ENCODE assay signal across 21 cellular contexts in genomic region chr10:9016930-9017329, GRCh38.
DNase-seq lines count a peak whose midpoint lies in the region; ATAC-seq and TF ChIP-seq lines count a peak whose summit lies in the region.
"Had no signal": no experiment of that assay in that cellular context is flagged by ENCODE, and none has a peak within 500 bp of the region (broad histone marks: within the 10 kb centered on the region; RNA-seq: fewer than 3 reads in every experiment).

No MANE protein-coding gene starts in this region.

- peak overlapping the region; percentile 83 for H3K27ac Mint-ChIP-seq in activated CD8-positive, alpha-beta T cell treated with anti-CD3 and anti-CD28 coated beads for 36 hours
- H3K27ac Mint-ChIP-seq in activated CD8-positive, alpha-beta T cell treated with anti-CD3 and anti-CD28 coated beads, Interleukin-2, amount 10 ng/mL, durations not matched to agents 7 days and 5 days: no peak overlapping the region
- H3K27ac Mint-ChIP-seq in CD4-positive, CD25-positive, alpha-beta regulatory T cell: peak overlapping the region; percentile 7 to 55 (median 45)
- H3K27ac Mint-ChIP-seq in T-helper 2 cell treated with Interferon-gamma antibody and Interleukin-4, amounts not matched to agents 5 μg/mL and 100 μg/mL, for 36 hours: peak overlapping the region; percentile 81
- H3K27ac Mint-ChIP-seq: CD14-positive monocyte had no signal

- peak overlapping the region; percentile 61 for H3K4me3 ChIP-seq in CD4-positive, CD25-positive, alpha-beta regulatory T cell (ENCODE audit: low read depth, low read length)
- H3K4me3 ChIP-seq in effector memory CD4-positive, alpha-beta T cell (ENCODE audit: insufficient read depth, low read depth, low read length, poor library complexity, severe bottlenecking): no peak overlapping the region
- H3K4me3 ChIP-seq: K562 had no signal

- H3K36me3 Mint-ChIP-seq in activated CD8-positive, alpha-beta T cell treated with anti-CD3 and anti-CD28 coated beads for 36 hours (ENCODE audit: low read depth): peaks cover 20% of the 10 kb centered on the region
- peaks cover 11% of the 10 kb centered on the region for H3K36me3 Mint-ChIP-seq in activated CD8-positive, alpha-beta T cell treated with anti-CD3 and anti-CD28 coated beads, Interleukin-2, amount 10 ng/mL, durations not matched to agents 7 days and 5 days (ENCODE audit: low read depth)
- no peaks in the 10 kb centered on the region for H3K36me3 Mint-ChIP-seq in CD4-positive, CD25-positive, alpha-beta regulatory T cell
- peaks cover 5% of the 10 kb centered on the region for H3K36me3 Mint-ChIP-seq in T-helper 2 cell treated with Interferon-gamma antibody and Interleukin-4, amounts not matched to agents 5 μg/mL and 100 μg/mL, for 36 hours (ENCODE audit: low read depth)
- H3K36me3 Mint-ChIP-seq: CD14-positive monocyte had no signal

- TF ChIP-seq CTCF in activated CD8-positive, alpha-beta T cell treated with anti-CD3 and anti-CD28 coated beads for 36 hours (IDR thresholded peaks at IDR 0.05): no peak

- H3K4me1 Mint-ChIP-seq in activated CD8-positive, alpha-beta T cell treated with anti-CD3 and anti-CD28 coated beads for 36 hours (ENCODE audit: low read depth): peaks cover 47% of the 10 kb centered on the region
- H3K4me1 Mint-ChIP-seq in activated CD8-positive, alpha-beta T cell treated with anti-CD3 and anti-CD28 coated beads, Interleukin-2, amount 10 ng/mL, durations not matched to agents 7 days and 5 days (ENCODE audit: low read depth): peaks cover 9% of the 10 kb centered on the region
- H3K4me1 Mint-ChIP-seq in CD4-positive, CD25-positive, alpha-beta regulatory T cell: peaks cover 0 to 19% (median 12%) of the 10 kb centered on the region in 4 donors
- peaks cover 61% of the 10 kb centered on the region for H3K4me1 Mint-ChIP-seq in T-helper 2 cell treated with Interferon-gamma antibody and Interleukin-4, amounts not matched to agents 5 μg/mL and 100 μg/mL, for 36 hours (ENCODE audit: low read depth)
- H3K4me1 Mint-ChIP-seq: CD14-positive monocyte had no signal

- ATAC-seq in activated CD8-positive, alpha-beta T cell treated with anti-CD3 and anti-CD28 coated beads for 36 hours: no peak
- no peak for ATAC-seq in activated CD8-positive, alpha-beta T cell treated with anti-CD3 and anti-CD28 coated beads, Interleukin-2, amount 10 ng/mL, durations not matched to agents 7 days and 5 days
- ATAC-seq in CD4-positive, CD25-positive, alpha-beta regulatory T cell (ENCODE audit: low read depth in 2 of 2): no peak
- ATAC-seq in HG03175 (IDR thresholded peaks at IDR 0.05; ENCODE audit: unreplicated experiment) (no peak), GM18867 (IDR thresholded peaks at IDR 0.05; ENCODE audit: unreplicated experiment) (no peak)
- ATAC-seq: HCT116, K562, PC-3 had no signal

- POLR2A ChIA-PET in activated CD8-positive, alpha-beta T cell treated with anti-CD3 and anti-CD28 coated beads for 36 hours (lab: Charles Lee): interaction anchor here (0.5 kb wide), 1 partner anchor 120 kb away, joined by 4 read pairs; no protein-coding TSS in a partner anchor
- POLR2A ChIA-PET in activated CD8-positive, alpha-beta T cell treated with anti-CD3 and anti-CD28 coated beads, Interleukin-2, amount 10 ng/mL, durations not matched to agents 7 days and 5 days (lab: Charles Lee): no interaction called here

- no peaks in the 10 kb centered on the region for H3K9me3 ChIP-seq in CD4-positive, CD25-positive, alpha-beta regulatory T cell (ENCODE audit: control insufficient read depth in 2 of 2, low read length in 2 of 2)
- no peaks in the 10 kb centered on the region for H3K9me3 ChIP-seq in effector memory CD4-positive, alpha-beta T cell (ENCODE audit: control insufficient read depth, low read length)

- no peaks in the 10 kb centered on the region for H3K36me3 ChIP-seq in CD4-positive, CD25-positive, alpha-beta regulatory T cell (ENCODE audit: control insufficient read depth, insufficient read depth, low read length)
- no peaks in the 10 kb centered on the region for H3K36me3 ChIP-seq in effector memory CD4-positive, alpha-beta T cell (ENCODE audit: control insufficient read depth, insufficient read depth, low read length)

- CTCF ChIA-PET in activated CD8-positive, alpha-beta T cell treated with anti-CD3 and anti-CD28 coated beads for 36 hours (lab: Charles Lee): no interaction called here
- CTCF ChIA-PET in activated CD8-positive, alpha-beta T cell treated with anti-CD3 and anti-CD28 coated beads, Interleukin-2, amount 10 ng/mL, durations not matched to agents 7 days and 5 days (lab: Charles Lee): no interaction called here

- no peak for DNase-seq in activated CD8-positive, alpha-beta T cell treated with anti-CD3 and anti-CD28 coated beads for 36 hours
- no peak for DNase-seq in activated CD8-positive, alpha-beta T cell treated with anti-CD3 and anti-CD28 coated beads, Interleukin-2, amount 10 ng/mL, durations not matched to agents 7 days and 5 days
- no peak for DNase-seq in CD4-positive, CD25-positive, alpha-beta regulatory T cell
- no peak for DNase-seq in T-helper 2 cell treated with Interferon-gamma antibody and Interleukin-4, amounts not matched to agents 5 μg/mL and 100 μg/mL, for 36 hours (ENCODE audit: low spot score)
- DNase-seq in effector memory CD4-positive, alpha-beta T cell: no peak
- no peak for DNase-seq in RPMI8226
- DNase-seq: 8988T, Calu3, GF-D8, NCI-H1092 treated with DMSO at 0.1 percent for 48 hours, NCI-H146, NCI-H2029 treated with DMSO at 0.1 percent for 48 hours, NCI-H2171, NCI-H526, PC-3 had no signal

- peak overlapping the region; percentile 42 for H3K27ac ChIP-seq in CD4-positive, CD25-positive, alpha-beta regulatory T cell (ENCODE audit: insufficient read depth, low read length, poor library complexity, severe bottlenecking)
- H3K27ac ChIP-seq in effector memory CD4-positive, alpha-beta T cell (ENCODE audit: insufficient read depth, low read length, poor library complexity, severe bottlenecking): peak overlapping the region; percentile 64
- H3K27ac ChIP-seq: RWPE1 had no signal

- peaks cover 3% of the 10 kb centered on the region for H3K9me3 Mint-ChIP-seq in activated CD8-positive, alpha-beta T cell treated with anti-CD3 and anti-CD28 coated beads for 36 hours
- H3K9me3 Mint-ChIP-seq in activated CD8-positive, alpha-beta T cell treated with anti-CD3 and anti-CD28 coated beads, Interleukin-2, amount 10 ng/mL, durations not matched to agents 7 days and 5 days (ENCODE audit: insufficient read depth): no peaks in the 10 kb centered on the region
- peaks cover 0 to 3% (median 0%) of the 10 kb centered on the region in 7 donors for H3K9me3 Mint-ChIP-seq in CD4-positive, CD25-positive, alpha-beta regulatory T cell
- no peaks in the 10 kb centered on the region for H3K9me3 Mint-ChIP-seq in T-helper 2 cell treated with Interferon-gamma antibody and Interleukin-4, amounts not matched to agents 5 μg/mL and 100 μg/mL, for 36 hours
- H3K9me3 Mint-ChIP-seq: CD14-positive monocyte had no signal

- intact Hi-C loops in activated CD8-positive, alpha-beta T cell treated with anti-CD3 and anti-CD28 coated beads for 36 hours (cut with micrococcal nuclease): loop anchor here (10.0 kb wide), 1 partner anchor 882 kb away; no protein-coding TSS in a partner anchor

- H3K27me3 ChIP-seq in CD4-positive, CD25-positive, alpha-beta regulatory T cell (ENCODE audit: control insufficient read depth, insufficient read depth, low read length): no peaks in the 10 kb centered on the region
- H3K27me3 ChIP-seq in effector memory CD4-positive, alpha-beta T cell (replicated peaks; ENCODE audit: control insufficient read depth, insufficient read depth, low read length, poor library complexity, severe bottlenecking): no peaks in the 10 kb centered on the region

- peak overlapping the region; percentile 36 for H3K4me3 Mint-ChIP-seq in activated CD8-positive, alpha-beta T cell treated with anti-CD3 and anti-CD28 coated beads for 36 hours
- H3K4me3 Mint-ChIP-seq in activated CD8-positive, alpha-beta T cell treated with anti-CD3 and anti-CD28 coated beads, Interleukin-2, amount 10 ng/mL, durations not matched to agents 7 days and 5 days: no peak overlapping the region
- peak overlapping the region; percentile 22 to 72 (median 46) for H3K4me3 Mint-ChIP-seq in CD4-positive, CD25-positive, alpha-beta regulatory T cell
- peak overlapping the region; percentile 67 for H3K4me3 Mint-ChIP-seq in T-helper 2 cell treated with Interferon-gamma antibody and Interleukin-4, amounts not matched to agents 5 μg/mL and 100 μg/mL, for 36 hours
- H3K4me3 Mint-ChIP-seq: CD14-positive monocyte had no signal

- no peaks in the 10 kb centered on the region for H3K4me1 ChIP-seq in CD4-positive, CD25-positive, alpha-beta regulatory T cell (ENCODE audit: control insufficient read depth, insufficient read depth, low read length, poor library complexity, severe bottlenecking)
- H3K4me1 ChIP-seq in effector memory CD4-positive, alpha-beta T cell (ENCODE audit: control insufficient read depth, insufficient read depth, low read length, poor library complexity, severe bottlenecking): no peaks in the 10 kb centered on the region

- H3K27me3 Mint-ChIP-seq in activated CD8-positive, alpha-beta T cell treated with anti-CD3 and anti-CD28 coated beads for 36 hours: no peaks in the 10 kb centered on the region
- H3K27me3 Mint-ChIP-seq in activated CD8-positive, alpha-beta T cell treated with anti-CD3 and anti-CD28 coated beads, Interleukin-2, amount 10 ng/mL, durations not matched to agents 7 days and 5 days (ENCODE audit: low read depth): no peaks in the 10 kb centered on the region
- H3K27me3 Mint-ChIP-seq in CD4-positive, CD25-positive, alpha-beta regulatory T cell: no peaks in the 10 kb centered on the region
- H3K27me3 Mint-ChIP-seq in T-helper 2 cell treated with Interferon-gamma antibody and Interleukin-4, amounts not matched to agents 5 μg/mL and 100 μg/mL, for 36 hours (ENCODE audit: low read depth): no peaks in the 10 kb centered on the region
